Comparison of ENCODE assay signal across 11 cellular contexts in genomic region chr7:11120068-11120664, GRCh38.
A peak's percentile ranks its signal among the peaks of the same experiment; 100 is the strongest.
DNase-seq lines count a peak whose midpoint lies in the region; ATAC-seq, FAIRE-seq and TF ChIP-seq lines count a peak whose summit lies in the region.
"Had no signal": no experiment of that assay in that cellular context is flagged by ENCODE, and none has a peak within 500 bp of the region (broad histone marks: within the 10 kb centered on the region; RNA-seq: fewer than 3 reads in every experiment).

No MANE protein-coding gene starts in this region.

- peaks cover 22% of the 10 kb centered on the region for H3K4me1 Mint-ChIP-seq in activated CD8-positive, alpha-beta memory T cell treated with anti-CD3 and anti-CD28 coated beads, Interleukin-2, amount 10 ng/mL, durations not matched to agents 7 days and 5 days
- H3K4me1 Mint-ChIP-seq in HFFc6 (ENCODE audit: low read depth), result peaks cover 17% of the 10 kb centered on the region

- no peak for TF ChIP-seq POLR2A in GM12878 (IDR thresholded peaks at IDR 0.05; ENCODE audit: low read depth, low read length)
- TF ChIP-seq POLR2A in HepG2 (IDR thresholded peaks at IDR 0.05; ENCODE audit: insufficient read depth in 1 of 2, low read depth in 2 of 2, low read length in 2 of 2), result no peak

- H3K9me3 Mint-ChIP-seq in activated CD8-positive, alpha-beta memory T cell treated with anti-CD3 and anti-CD28 coated beads, Interleukin-2, amount 10 ng/mL, durations not matched to agents 7 days and 5 days (ENCODE audit: low read depth), result no peaks in the 10 kb centered on the region
- no peaks in the 10 kb centered on the region for H3K9me3 Mint-ChIP-seq in HFFc6

- SMC1A ChIA-PET in GM12878 (lab: Charles Lee; ENCODE audit: uncharacterized antibody, unreplicated experiment), result interaction anchor here (0.8 to 1.0 kb wide), 2 partner anchors 15 to 22 kb away, joined by 3 read pairs; no protein-coding TSS in a partner anchor

- TF ChIP-seq CTCF in GM12878 (IDR thresholded peaks at IDR 0.05 in 2 of 3, conservative IDR thresholded peaks at IDR 0.05 in 1 of 3; ENCODE audit: control insufficient read depth in 2 of 3, extremely low read depth in 1 of 3, insufficient read depth in 1 of 3, low read depth in 3 of 3, low read length in 3 of 3) (no peak), HFFc6 (IDR thresholded peaks at IDR 0.05) (no peak), HepG2 (CRISPR knock-in tag; IDR thresholded peaks at IDR 0.05) (no peak)

- no peaks in the 10 kb centered on the region; the same call in 2 of the 3 replicates for H3K9me3 ChIP-seq in GM12878 (replicated peaks; ENCODE audit: control insufficient read depth, insufficient read depth, low read length)
- no peaks in the 10 kb centered on the region for H3K9me3 ChIP-seq in HepG2 (ENCODE audit: low read length)
- H3K9me3 ChIP-seq: A549 had no signal

- H3K27me3 Mint-ChIP-seq in activated CD8-positive, alpha-beta memory T cell treated with anti-CD3 and anti-CD28 coated beads, Interleukin-2, amount 10 ng/mL, durations not matched to agents 7 days and 5 days, result no peaks in the 10 kb centered on the region
- H3K27me3 Mint-ChIP-seq in HFFc6 (ENCODE audit: insufficient read depth), result no peaks in the 10 kb centered on the region

- in situ Hi-C loops in GM12878 (cut with MboI) (no loop called here), HepG2 (cut with HindIII; ENCODE audit: extremely low pct_ligation_motif_present, low pct_unique_long_range_greater_than_20kb) (no loop called here)

- H3K27me3 ChIP-seq in GM12878 (replicated peaks in 1 of 2; ENCODE audit: control insufficient read depth in 2 of 2, insufficient read depth in 2 of 2, low read length in 1 of 2) (no peaks in the 10 kb centered on the region), HepG2 (ENCODE audit: control insufficient read depth in 1 of 2, insufficient read depth in 2 of 2, low read length in 2 of 2) (no peaks in the 10 kb centered on the region)
- H3K27me3 ChIP-seq: brain microvascular endothelial cell had no signal

- H3K79me2 ChIP-seq in GM12878 (ENCODE audit: control insufficient read depth, insufficient read depth, low read length), result no peaks in the 10 kb centered on the region
- H3K79me2 ChIP-seq in HepG2 (ENCODE audit: insufficient read depth, low read length), result no peaks in the 10 kb centered on the region

- BruUV-seq in GM12878 (replicated peaks; lab: Mats Ljungman, UMichigan) (no TSS peak), HepG2 (replicated peaks; lab: Mats Ljungman, UMichigan) (no TSS peak)

- H3K27ac Mint-ChIP-seq in activated CD8-positive, alpha-beta memory T cell treated with anti-CD3 and anti-CD28 coated beads, Interleukin-2, amount 10 ng/mL, durations not matched to agents 7 days and 5 days, result peak overlapping the region; percentile 81
- no peak overlapping the region for H3K27ac Mint-ChIP-seq in HFFc6

- peak overlapping the region; percentile 85 for H2AFZ ChIP-seq in GM12878 (ENCODE audit: control insufficient read depth, low read depth, low read length)
- no peak overlapping the region for H2AFZ ChIP-seq in HepG2 (ENCODE audit: low read length)

- H3K4me2 ChIP-seq in GM12878 (ENCODE audit: control insufficient read depth, insufficient read depth) (peak overlapping the region; percentile 83), HepG2 (ENCODE audit: low read depth, low read length) (no peak overlapping the region)
- H3K4me2 ChIP-seq: A549 had no signal

- no peak for DNase-seq in activated CD8-positive, alpha-beta memory T cell treated with anti-CD3 and anti-CD28 coated beads, Interleukin-2, amount 10 ng/mL, durations not matched to agents 7 days and 5 days
- DNase-seq in activated CD8-positive, alpha-beta memory T cell treated with anti-CD3 and anti-CD28 coated beads for 24 hours, result no peak
- no peak for DNase-seq in GM12878 (ENCODE audit: low read depth, low spot score)
- no peak for DNase-seq in HFFc6
- no peak for DNase-seq in HepG2 (ENCODE audit: low spot score)
- no peak for DNase-seq in D341Med (ENCODE audit: low spot score)
- DNase-seq: brain microvascular endothelial cell, NCI-H774 had no signal

- RAD21 ChIA-PET in GM12878 (lab: Charles Lee; ENCODE audit: unreplicated experiment), result no interaction called here

- intact Hi-C loops in GM12878 (cut with micrococcal nuclease; ENCODE audit: unreplicated experiment), result no loop called here
- intact Hi-C loops in HepG2 (cut with micrococcal nuclease; ENCODE audit: unreplicated experiment), result no loop called here

- H3K36me3 Mint-ChIP-seq in activated CD8-positive, alpha-beta memory T cell treated with anti-CD3 and anti-CD28 coated beads, Interleukin-2, amount 10 ng/mL, durations not matched to agents 7 days and 5 days, result peaks cover 16% of the 10 kb centered on the region
- H3K36me3 Mint-ChIP-seq in HFFc6 (ENCODE audit: low read depth), result peaks cover 7% of the 10 kb centered on the region; the same call in 1 of the 2 replicates

- H3K4me1 ChIP-seq in GM12878 (ENCODE audit: control insufficient read depth, insufficient read depth, low read length) (peaks cover 7% of the 10 kb centered on the region; the same call in 1 of the 2 replicates), HepG2 (ENCODE audit: insufficient read depth, low read length) (no peaks in the 10 kb centered on the region)
- H3K4me1 ChIP-seq: A549 had no signal

- peak overlapping the region; percentile 49 for H3K4me3 Mint-ChIP-seq in activated CD8-positive, alpha-beta memory T cell treated with anti-CD3 and anti-CD28 coated beads, Interleukin-2, amount 10 ng/mL, durations not matched to agents 7 days and 5 days
- no peak overlapping the region for H3K4me3 Mint-ChIP-seq in HFFc6

- TF ChIP-seq EP300 in GM12878 (IDR thresholded peaks at IDR 0.05; ENCODE audit: borderline replicate concordance in 1 of 2, control insufficient read depth in 1 of 2, low read depth in 2 of 2, low read length in 2 of 2) (no peak), HepG2 (IDR thresholded peaks at IDR 0.05; ENCODE audit: low read depth in 2 of 2, low read length in 2 of 2) (no peak), HepG2 (CRISPR knock-in tag; IDR thresholded peaks at IDR 0.05; ENCODE audit: borderline replicate concordance) (no peak)

- POLR2A ChIA-PET in GM12878 (lab: Charles Lee) (no interaction called here), HepG2 (lab: Yijun Ruan, JAX) (no interaction called here)

- H4K20me1 ChIP-seq in GM12878 (ENCODE audit: control insufficient read depth, insufficient read depth) (no peaks in the 10 kb centered on the region), HepG2 (ENCODE audit: insufficient read depth, low read length) (no peaks in the 10 kb centered on the region)

- H3K9ac ChIP-seq in GM12878 (ENCODE audit: control insufficient read depth, insufficient read depth, low read length) (peak overlapping the region; percentile 35; the same call in 1 of the 2 replicates), HepG2 (ENCODE audit: insufficient read depth, low read depth, low read length) (no peak overlapping the region)

- H3K4me3 ChIP-seq in GM12878 (peak overlapping the region; percentile 51; the same call in 1 of the 2 replicates), HepG2 (replicated peaks in 1 of 3; ENCODE audit: insufficient read depth in 1 of 3, low read depth in 2 of 3, low read length in 3 of 3) (no peak overlapping the region)
- H3K4me3 ChIP-seq: A549 had no signal

- peak; percentile 73 for FAIRE-seq in GM12878 (lab: Jason Lieb, UNC)
- FAIRE-seq in HepG2 (lab: Jason Lieb, UNC), result no peak
- FAIRE-seq: A549 had no signal

- WGBS in GM12878 (ENCODE audit: insufficient coverage, insufficient replicate concordance, low lambda C conversion rate, missing lambda C conversion rate), result 92% methylated on average over 3 of the region's 3 CpGs
- WGBS in HepG2 (ENCODE audit: low lambda C conversion rate), result over 99% methylated on average over 3 of the region's 3 CpGs

- CTCF ChIA-PET in activated CD8-positive, alpha-beta memory T cell treated with anti-CD3 and anti-CD28 coated beads, Interleukin-2, amount 10 ng/mL, durations not matched to agents 7 days and 5 days (lab: Charles Lee), result no interaction called here
- CTCF ChIA-PET in GM12878 (lab: Yijun Ruan, JAX), result no interaction called here
- CTCF ChIA-PET in HepG2 (lab: Yijun Ruan, JAX; ENCODE audit: low intra/inter-chr PET ratio, low total read pairs), result no interaction called here

- TF ChIP-seq RAD21 in GM12878 (IDR thresholded peaks at IDR 0.05; ENCODE audit: insufficient read depth, low read depth, low read length), result no peak
- no peak for TF ChIP-seq RAD21 in HepG2 (CRISPR knock-in tag; IDR thresholded peaks at IDR 0.05)

- no peaks in the 10 kb centered on the region; a peak in 2 of 4 replicates for H3K36me3 ChIP-seq in GM12878 (ENCODE audit: control insufficient read depth in 2 of 2, insufficient read depth in 2 of 2, low read length in 1 of 2)
- H3K36me3 ChIP-seq in HepG2 (replicated peaks in 1 of 2; ENCODE audit: control insufficient read depth in 1 of 2, insufficient read depth in 2 of 2, low read length in 2 of 2), result peaks cover 1 to 18% of the 10 kb centered on the region in 2 experiments; a peak in 2 of 5 replicates
- H3K36me3 ChIP-seq: brain microvascular endothelial cell had no signal

- ATAC-seq in activated CD8-positive, alpha-beta memory T cell treated with anti-CD3 and anti-CD28 coated beads, Interleukin-2, amount 10 ng/mL, durations not matched to agents 7 days and 5 days, result peak; percentile 20
- ATAC-seq in GM21528 (IDR thresholded peaks at IDR 0.05; ENCODE audit: low FRiP score, unreplicated experiment), result peak; percentile 73
- ATAC-seq in HG03097 (IDR thresholded peaks at IDR 0.05; ENCODE audit: low FRiP score, unreplicated experiment), result peak; percentile 77
- ATAC-seq in GM12878, result peak; percentile 79
- no peak for ATAC-seq in HepG2
- ATAC-seq: A549 had no signal

- peak overlapping the region; percentile 78 for H3K27ac ChIP-seq in GM12878 (ENCODE audit: control insufficient read depth, insufficient read depth)
- H3K27ac ChIP-seq in HepG2 (ENCODE audit: extremely low read length, insufficient read depth, low read length), result no peak overlapping the region
- H3K27ac ChIP-seq: A549, brain microvascular endothelial cell had no signal

TF ChIP-seq in HepG2, 621 proteins besides CTCF, POLR2A, EP300 and RAD21 (continues in another document):
- TF ChIP-seq THAP11 (CRISPR knock-in tag; IDR thresholded peaks at IDR 0.05), result no peak
